1 cellular context compared by ENCODE assay signal in the genomic region with DNA sequence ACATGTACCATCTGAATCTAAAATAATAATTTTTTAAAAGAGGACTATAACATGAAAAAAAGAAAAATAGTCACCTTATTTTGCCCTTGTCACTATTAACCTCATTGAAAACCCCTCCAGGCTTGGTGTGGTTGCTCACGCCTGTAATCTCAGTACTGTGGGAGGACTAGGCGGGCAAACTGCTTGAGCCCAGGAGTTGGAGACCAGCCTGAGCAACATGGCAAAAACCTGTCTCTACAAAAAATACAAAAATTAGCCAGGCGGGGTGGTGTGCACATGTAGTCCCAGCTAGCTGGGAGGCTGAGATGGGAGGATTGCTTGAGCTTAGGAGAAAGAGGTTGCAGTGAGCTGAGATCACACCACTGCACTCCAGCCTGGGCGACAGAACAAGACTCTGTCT.
TF ChIP-seq lines count a peak whose summit lies in the region.

No MANE protein-coding gene starts in this region.

TF ChIP-seq in HCT116, 20 proteins besides CTCF, POLR2A, EP300 and RAD21:
- TF ChIP-seq EGR1 (IDR thresholded peaks at IDR 0.05; ENCODE audit: low read depth) (no peak), ZFX (IDR thresholded peaks at IDR 0.05) (no peak), SP1 (IDR thresholded peaks at IDR 0.05; ENCODE audit: low read depth) (no peak), FOSL1 (IDR thresholded peaks at IDR 0.05; ENCODE audit: low read depth) (no peak), ZNF274 (IDR thresholded peaks at IDR 0.05; ENCODE audit: low read depth, low read length) (no peak), POLR2AphosphoS5 (IDR thresholded peaks at IDR 0.05; ENCODE audit: low read depth, low read length) (no peak), CBX3 (IDR thresholded peaks at IDR 0.05; ENCODE audit: low read depth) (no peak), EZH2 (IDR thresholded peaks at IDR 0.05) (no peak), EZH2phosphoT487 (IDR thresholded peaks at IDR 0.05; ENCODE audit: borderline replicate concordance) (no peak), JUND (IDR thresholded peaks at IDR 0.05) (no peak), SIN3A (IDR thresholded peaks at IDR 0.05; ENCODE audit: low read depth) (no peak), ELF1 (IDR thresholded peaks at IDR 0.05; ENCODE audit: borderline replicate concordance, low read depth) (no peak), YY1 (IDR thresholded peaks at IDR 0.05; ENCODE audit: extremely low read depth, insufficient replicate concordance, low read depth, low read length) (no peak), TCF7L2 (IDR thresholded peaks at IDR 0.05; ENCODE audit: borderline replicate concordance, extremely low read depth, insufficient read depth, insufficient read length) (no peak), SRF (IDR thresholded peaks at IDR 0.05; ENCODE audit: low read depth) (no peak), CEBPB (IDR thresholded peaks at IDR 0.05; ENCODE audit: low read depth) (no peak)
- TF ChIP-seq, protein P1, sequence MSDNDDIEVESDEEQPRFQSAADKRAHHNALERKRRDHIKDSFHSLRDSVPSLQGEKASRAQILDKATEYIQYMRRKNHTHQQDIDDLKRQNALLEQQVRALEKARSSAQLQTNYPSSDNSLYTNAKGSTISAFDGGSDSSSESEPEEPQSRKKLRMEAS (IDR thresholded peaks at IDR 0.05), result no peak
- TF ChIP-seq, protein P2, sequence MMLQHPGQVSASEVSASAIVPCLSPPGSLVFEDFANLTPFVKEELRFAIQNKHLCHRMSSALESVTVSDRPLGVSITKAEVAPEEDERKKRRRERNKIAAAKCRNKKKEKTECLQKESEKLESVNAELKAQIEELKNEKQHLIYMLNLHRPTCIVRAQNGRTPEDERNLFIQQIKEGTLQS (IDR thresholded peaks at IDR 0.05), result no peak
- TF ChIP-seq, protein P3, sequence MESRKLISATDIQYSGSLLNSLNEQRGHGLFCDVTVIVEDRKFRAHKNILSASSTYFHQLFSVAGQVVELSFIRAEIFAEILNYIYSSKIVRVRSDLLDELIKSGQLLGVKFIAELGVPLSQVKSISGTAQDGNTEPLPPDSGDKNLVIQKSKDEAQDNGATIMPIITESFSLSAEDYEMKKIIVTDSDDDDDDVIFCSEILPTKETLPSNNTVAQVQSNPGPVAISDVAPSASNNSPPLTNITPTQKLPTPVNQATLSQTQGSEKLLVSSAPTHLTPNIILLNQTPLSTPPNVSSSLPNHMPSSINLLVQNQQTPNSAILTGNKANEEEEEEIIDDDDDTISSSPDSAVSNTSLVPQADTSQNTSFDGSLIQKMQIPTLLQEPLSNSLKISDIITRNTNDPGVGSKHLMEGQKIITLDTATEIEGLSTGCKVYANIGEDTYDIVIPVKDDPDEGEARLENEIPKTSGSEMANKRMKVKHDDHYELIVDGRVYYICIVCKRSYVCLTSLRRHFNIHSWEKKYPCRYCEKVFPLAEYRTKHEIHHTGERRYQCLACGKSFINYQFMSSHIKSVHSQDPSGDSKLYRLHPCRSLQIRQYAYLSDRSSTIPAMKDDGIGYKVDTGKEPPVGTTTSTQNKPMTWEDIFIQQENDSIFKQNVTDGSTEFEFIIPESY (IDR thresholded peaks at IDR 0.05; ENCODE audit: extremely low read depth, insufficient replicate concordance, low read length), result no peak
TF ChIP-seq in HCT116: peak in this region for 0.
